8 cellular contexts compared by ENCODE assay signal in genomic region chr9:34620061-34620994, GRCh38. TPM values are rescaled to one million over a fixed set of nuclear protein-coding genes. Genes with fewer than 3 reads are reported as not detected.
DNase-seq lines count a peak whose midpoint lies in the region; ATAC-seq, FAIRE-seq and TF ChIP-seq lines count a peak whose summit lies in the region.

Gene DCTN3 (minus strand): TSS chr9:34620495. CDS start chr9:34620464, 31 bp downstream.

- no peaks in the 10 kb centered on the region for H3K9me3 ChIP-seq in HepG2 (ENCODE audit: low read length)

- peak within 1 kb of the TSS; percentile 86 for H3K27ac Mint-ChIP-seq in activated CD4-positive, alpha-beta T cell treated with anti-CD3 and anti-CD28 coated beads, Interleukin-2, amount 10 ng/mL, durations not matched to agents 7 days and 5 days

- H3K27me3 ChIP-seq in BJ (ENCODE audit: control insufficient read depth, insufficient read depth, low read length) (peaks cover 21% of the 10 kb centered on the region), HepG2 (ENCODE audit: control insufficient read depth in 1 of 2, insufficient read depth in 2 of 2, low read length in 2 of 2) (peaks cover 0 to 2% of the 10 kb centered on the region in 2 experiments; a peak in 2 of 5 replicates)

- H3K36me3 ChIP-seq in BJ (ENCODE audit: control insufficient read depth, insufficient read depth, low read length): peaks cover 14% of the 10 kb centered on the region
- H3K36me3 ChIP-seq in HepG2 (replicated peaks in 1 of 2; ENCODE audit: control insufficient read depth in 1 of 2, insufficient read depth in 2 of 2, low read length in 2 of 2): peaks cover 2 to 4% of the 10 kb centered on the region in 2 experiments; a peak in 2 of 5 replicates

- peak within 1 kb of the TSS; percentile 96 for H3K4me3 Mint-ChIP-seq in activated CD4-positive, alpha-beta T cell treated with anti-CD3 and anti-CD28 coated beads, Interleukin-2, amount 10 ng/mL, durations not matched to agents 7 days and 5 days

- H3K9me3 Mint-ChIP-seq in activated CD4-positive, alpha-beta T cell treated with anti-CD3 and anti-CD28 coated beads, Interleukin-2, amount 10 ng/mL, durations not matched to agents 7 days and 5 days: no peaks in the 10 kb centered on the region

- peaks cover 17% of the 10 kb centered on the region for H3K4me1 ChIP-seq in HepG2 (ENCODE audit: insufficient read depth, low read length)

- TF ChIP-seq RAD21 in HepG2 (CRISPR knock-in tag; IDR thresholded peaks at IDR 0.05): no peak

- 14% methylated on average over 16 of the region's 43 CpGs for WGBS in HepG2 (ENCODE audit: low lambda C conversion rate)

- TSS peak; percentile 68 for BruUV-seq in HepG2 (replicated peaks; lab: Mats Ljungman, UMichigan)

- intact Hi-C loops in HepG2 (cut with micrococcal nuclease; ENCODE audit: unreplicated experiment): loop anchor here (1.0 kb wide), 1 partner anchor 8 kb away; the partner anchor contains the start of gene RPP25L

- peak within 1 kb of the TSS; percentile 96 for H3K4me3 ChIP-seq in BJ (ENCODE audit: low read depth, low read length)
- H3K4me3 ChIP-seq in HepG2 (replicated peaks in 1 of 3; ENCODE audit: insufficient read depth in 1 of 3, low read depth in 2 of 3, low read length in 3 of 3): peak within 1 kb of the TSS; percentile 89 to 93 (median 89)

- peaks cover 29% of the 10 kb centered on the region for H3K4me1 Mint-ChIP-seq in activated CD4-positive, alpha-beta T cell treated with anti-CD3 and anti-CD28 coated beads, Interleukin-2, amount 10 ng/mL, durations not matched to agents 7 days and 5 days

- peak; percentile 74 for DNase-seq in BJ (ENCODE audit: low read depth)
- peak; percentile 99 for DNase-seq in GM19240 (ENCODE audit: insufficient read length, low spot score)
- peak; percentile 98 for DNase-seq in NCI-H69 (lab: John Stamatoyannopoulos, UW)
- DNase-seq in activated CD4-positive, alpha-beta T cell treated with anti-CD3 and anti-CD28 coated beads, Interleukin-2, amount 10 ng/mL, durations not matched to agents 7 days and 5 days: peak; percentile 97
- peak; percentile 96 for DNase-seq in dermis blood vessel endothelial cell
- DNase-seq in HepG2 (ENCODE audit: low spot score): peak; percentile 91
- DNase-seq in stimulated activated CD4-positive, alpha-beta T cell treated with anti-CD3 and anti-CD28 coated beads, Interleukin-4, amount 100 ng/mL, for 1 hour: peak; percentile 84

- POLR2A ChIA-PET in BJ (lab: Charles Lee): no interaction called here
- POLR2A ChIA-PET in activated CD4-positive, alpha-beta T cell treated with anti-CD3 and anti-CD28 coated beads, Interleukin-2, amount 10 ng/mL, durations not matched to agents 7 days and 5 days (lab: Charles Lee): interaction anchor here (0.7 to 1.1 kb wide), 3 partner anchors 15 to 18 kb away, joined by 3 to 4 read pairs (median 3); partner anchors contain the start of gene SIGMAR1
- POLR2A ChIA-PET in HepG2 (lab: Yijun Ruan, JAX): interaction anchor here (0.6 to 1.9 kb wide), 8 partner anchors 9 to 45 kb away, joined by 3 to 14 read pairs (median 4); partner anchors contain the start of genes ARID3C, GALT, IL11RA and SIGMAR1

- ATAC-seq in HG03460 (IDR thresholded peaks at IDR 0.05; ENCODE audit: unreplicated experiment) (peak; percentile 99), HepG2 (peak; percentile 98)

- peak within 1 kb of the TSS; percentile 97 for H2AFZ ChIP-seq in HepG2 (ENCODE audit: low read length)

- CTCF ChIA-PET in BJ (lab: Yijun Ruan, JAX) (interaction anchor here (1.0 to 2.2 kb wide), 9 partner anchors 9 to 81 kb away, joined by 3 to 32 read pairs (median 9); partner anchors contain the start of genes GALT and RPP25L), HepG2 (lab: Yijun Ruan, JAX; ENCODE audit: low intra/inter-chr PET ratio, low total read pairs) (no interaction called here)
- CTCF ChIA-PET in activated CD4-positive, alpha-beta T cell treated with anti-CD3 and anti-CD28 coated beads, Interleukin-2, amount 10 ng/mL, durations not matched to agents 7 days and 5 days (lab: Charles Lee): interaction anchor here (0.8 to 7.3 kb wide), 10 partner anchors 9 to 243 kb away, joined by 3 to 82 read pairs (median 3); partner anchors contain the start of genes MYORG, RPP25L and SIGMAR1

- TF ChIP-seq CTCF in BJ (IDR thresholded peaks at IDR 0.05; ENCODE audit: insufficient read depth, low read depth, low read length) (no peak), HepG2 (CRISPR knock-in tag; IDR thresholded peaks at IDR 0.05) (no peak)

- no peaks in the 10 kb centered on the region for H3K79me2 ChIP-seq in HepG2 (ENCODE audit: insufficient read depth, low read length)

- no peak within 1 kb of the TSS for H3K27ac ChIP-seq in HepG2 (ENCODE audit: extremely low read length, insufficient read depth, low read length)

- TF ChIP-seq POLR2A in HepG2 (IDR thresholded peaks at IDR 0.05; ENCODE audit: insufficient read depth in 1 of 2, low read depth in 2 of 2, low read length in 2 of 2): peak; percentile 49 to 57

- H3K36me3 Mint-ChIP-seq in activated CD4-positive, alpha-beta T cell treated with anti-CD3 and anti-CD28 coated beads, Interleukin-2, amount 10 ng/mL, durations not matched to agents 7 days and 5 days (ENCODE audit: low read depth): peaks cover 22% of the 10 kb centered on the region

- peaks cover 29% of the 10 kb centered on the region for H3K27me3 Mint-ChIP-seq in activated CD4-positive, alpha-beta T cell treated with anti-CD3 and anti-CD28 coated beads, Interleukin-2, amount 10 ng/mL, durations not matched to agents 7 days and 5 days

- peak; percentile 98 for FAIRE-seq in HepG2 (lab: Jason Lieb, UNC)

- H3K9ac ChIP-seq in HepG2 (ENCODE audit: insufficient read depth, low read depth, low read length): peak within 1 kb of the TSS; percentile 75

- no peaks in the 10 kb centered on the region for H4K20me1 ChIP-seq in HepG2 (ENCODE audit: insufficient read depth, low read length)

- in situ Hi-C loops in HepG2 (cut with HindIII; ENCODE audit: extremely low pct_ligation_motif_present, low pct_unique_long_range_greater_than_20kb): no loop called here

- TF ChIP-seq EP300 in HepG2 (IDR thresholded peaks at IDR 0.05; ENCODE audit: low read depth in 2 of 2, low read length in 2 of 2) (no peak), HepG2 (CRISPR knock-in tag; IDR thresholded peaks at IDR 0.05; ENCODE audit: borderline replicate concordance) (no peak)

- H3K4me2 ChIP-seq in HepG2 (ENCODE audit: low read depth, low read length): peak within 1 kb of the TSS; percentile 81

TF ChIP-seq in HepG2, 621 proteins besides CTCF, POLR2A, EP300 and RAD21 (continues in another document):
- TF ChIP-seq KLF16 (CRISPR knock-in tag; IDR thresholded peaks at IDR 0.05): 0 out of 4 replicates have a peak, but pooled peaks of 1 of the 2 experiments have one; percentile 39
- peak; percentile 86 for TF ChIP-seq ATF1 (CRISPR knock-in tag; IDR thresholded peaks at IDR 0.05)
- TF ChIP-seq ZNF180 (CRISPR knock-in tag; IDR thresholded peaks at IDR 0.05; ENCODE audit: borderline replicate concordance, low read depth): 0 out of 2 replicates have a peak, but pooled peaks have one; percentile 13
- TF ChIP-seq CSRNP2 (CRISPR knock-in tag; conservative IDR thresholded peaks at IDR 0.05; ENCODE audit: low read depth): no peak
- TF ChIP-seq GATAD2A (CRISPR knock-in tag; IDR thresholded peaks at IDR 0.05): 0 out of 2 replicates have a peak, but pooled peaks have one; percentile 26
- TF ChIP-seq ZNF335 (CRISPR knock-in tag; IDR thresholded peaks at IDR 0.05): peak; percentile 34; the same call in 1 of the 2 replicates
- no peak for TF ChIP-seq FOXA1 (IDR thresholded peaks at IDR 0.05)
- TF ChIP-seq FOXA1 (CRISPR knock-in tag; IDR thresholded peaks at IDR 0.05): 0 out of 2 replicates have a peak, but pooled peaks have one; percentile 7
- peak; percentile 86 for TF ChIP-seq PHF8 (CRISPR knock-in tag; IDR thresholded peaks at IDR 0.05)

RNA-seq across cellular contexts. Expression of gene DCTN3, which starts in this region (rescaled TPM):
- 74.7 and 149 TPM in 2 replicates for polyA plus RNA-seq in BJ (2011; rRNA removed)
- polyA minus RNA-seq in BJ (2011; rRNA and poly(A)+ RNA removed): 36.3 and 50.4 TPM in 2 replicates
- 100 to 1,000 TPM; 150 to 153 TPM for total RNA-seq in activated CD4-positive, alpha-beta T cell treated with anti-CD3 and anti-CD28 coated beads, Interleukin-2, amount 10 ng/mL, durations not matched to agents 7 days and 5 days
- 65.3 and 74.4 TPM in 2 replicates for total RNA-seq in dermis blood vessel endothelial cell
- 27.4 and 30.8 TPM in 2 replicates for total RNA-seq in HepG2 (2016; rRNA removed; fragmentation: Illumina TruSeq; extraction: Trizol)
- 11.0 and 11.1 TPM in 2 replicates for total RNA-seq in HepG2 (2016; cell fraction: cytosol; rRNA removed; fragmentation: Illumina TruSeq; extraction: Trizol; ENCODE audit: low read depth)
- 29.0 and 29.5 TPM in 2 replicates for total RNA-seq in HepG2 (2016; cell fraction: insoluble cytoplasmic fraction; rRNA removed; fragmentation: Illumina TruSeq; extraction: Trizol)
- 15.9 and 16.4 TPM in 2 replicates for total RNA-seq in HepG2 (2016; cell fraction: membrane; rRNA removed; fragmentation: Illumina TruSeq; extraction: Trizol)
- 15.7 and 15.9 TPM in 2 replicates for total RNA-seq in HepG2 (2016; cell fraction: nucleus; rRNA removed; fragmentation: Illumina TruSeq; extraction: Trizol)
- 32.8 and 34.5 TPM in 2 replicates for polyA plus RNA-seq in HepG2 (2011; rRNA removed)
- polyA plus RNA-seq in HepG2 (2011; cell fraction: cytosol; rRNA removed): 32.8 and 40.8 TPM in 2 replicates
- polyA plus RNA-seq in HepG2 (2011; cell fraction: nucleus; rRNA removed): 36.1 and 42.7 TPM in 2 replicates
- 27.8 and 28.4 TPM in 2 replicates for polyA plus RNA-seq in HepG2 (2012)
- polyA plus RNA-seq in HepG2 (2016; cell fraction: cytosol; fragmentation: Illumina TruSeq; extraction: Trizol; ENCODE audit: low read depth): 15.7 and 17.6 TPM in 2 replicates
- 38.4 and 45.3 TPM in 2 replicates for polyA plus RNA-seq in HepG2 (2016; cell fraction: insoluble cytoplasmic fraction; fragmentation: Illumina TruSeq; extraction: Trizol; ENCODE audit: low read depth)
- 19.8 and 22.1 TPM in 2 replicates for polyA plus RNA-seq in HepG2 (2016; cell fraction: membrane; fragmentation: Illumina TruSeq; extraction: Trizol; ENCODE audit: low read depth)
- 37.1 and 38.5 TPM in 2 replicates for polyA plus RNA-seq in HepG2 (2016; cell fraction: nucleus; fragmentation: Illumina TruSeq; extraction: Trizol; ENCODE audit: insufficient read depth, low read depth)
- polyA minus RNA-seq in HepG2 (2011; rRNA and poly(A)+ RNA removed; ENCODE audit: low replicate concordance): 25.6 and 63.0 TPM in 2 replicates
- 6.0 and 6.2 TPM in 2 replicates for polyA minus RNA-seq in HepG2 (2011; cell fraction: cytosol; rRNA and poly(A)+ RNA removed)
- 17.4 and 23.5 TPM in 2 replicates for polyA minus RNA-seq in HepG2 (2011; cell fraction: nucleus; rRNA and poly(A)+ RNA removed)
